9 cellular contexts compared by ENCODE assay signal in the genomic region with DNA sequence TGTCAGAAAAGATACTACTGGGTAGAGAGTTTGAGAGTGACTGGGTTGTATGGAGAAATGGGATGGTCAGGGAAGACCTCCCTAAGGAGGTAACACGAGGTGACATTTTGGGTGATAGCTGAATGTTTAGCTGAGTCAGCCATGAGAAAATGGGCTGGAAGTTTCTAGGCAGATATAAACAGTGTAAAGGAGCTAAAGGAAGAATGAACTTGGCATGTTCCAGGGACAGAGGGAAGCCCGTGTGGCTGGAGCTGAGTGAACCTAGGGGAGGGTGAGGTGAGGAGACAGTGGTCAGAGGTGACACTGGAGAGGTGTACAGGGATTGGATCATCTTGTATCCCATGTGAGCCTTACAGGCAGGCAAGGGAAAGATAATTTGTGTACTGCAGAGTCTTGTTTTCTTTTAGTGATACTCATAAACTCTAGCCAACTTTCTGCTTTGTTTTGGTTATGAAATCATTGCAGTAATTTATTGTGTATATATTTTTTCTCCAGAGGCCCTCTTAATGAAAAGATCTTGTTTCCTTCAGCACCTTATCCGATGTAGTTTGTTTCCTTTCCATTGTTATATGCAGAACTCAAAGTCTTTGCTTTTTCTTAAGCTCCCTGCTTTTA. TPM values are rescaled to one million over a fixed set of nuclear protein-coding genes. Genes with fewer than 3 reads are reported as not detected.
A peak's percentile ranks its signal among the peaks of the same experiment; 100 is the strongest.
DNase-seq lines count a peak whose midpoint lies in the region; ATAC-seq, FAIRE-seq and TF ChIP-seq lines count a peak whose summit lies in the region.
"Had no signal": no experiment of that assay in that cellular context is flagged by ENCODE, and none has a peak within 500 bp of the region (broad histone marks: within the 10 kb centered on the region; RNA-seq: fewer than 3 reads in every experiment).

No MANE protein-coding gene starts in this region.

- H2BK12ac ChIP-seq in trophoblast cell (ENCODE audit: low read length) = no peak overlapping the region

- no peak overlapping the region for H3K18ac ChIP-seq in trophoblast cell (ENCODE audit: low read length)

- H4K91ac ChIP-seq in trophoblast cell (ENCODE audit: low read depth, low read length) = no peak overlapping the region

- ATAC-seq in pancreas (no peak), HG02870 (IDR thresholded peaks at IDR 0.05; ENCODE audit: unreplicated experiment) (no peak)

- no peaks in the 10 kb centered on the region for H3K27me3 ChIP-seq in trophoblast cell (ENCODE audit: insufficient read depth, low read length)
- H3K27me3 ChIP-seq in pancreas = no peaks in the 10 kb centered on the region

- H3K4me1 ChIP-seq in trophoblast cell (ENCODE audit: control insufficient read depth in 1 of 2, insufficient read depth in 2 of 2, low read length in 2 of 2) (peaks cover 3% of the 10 kb centered on the region in 2 experiments), pancreas (peaks cover 0 to 17% (median 7%) of the 10 kb centered on the region in 3 donors)

- H4K12ac ChIP-seq in trophoblast cell (ENCODE audit: low read depth, low read length) = no peak overlapping the region

- H3K36me3 ChIP-seq in trophoblast cell (ENCODE audit: control insufficient read depth in 1 of 2, insufficient read depth in 2 of 2, low read length in 2 of 2) (peaks cover 0 to 3% of the 10 kb centered on the region in 2 experiments), pancreas (no peaks in the 10 kb centered on the region)

- H3K4ac ChIP-seq in trophoblast cell (ENCODE audit: low read depth, low read length) = peak overlapping the region; percentile 91

- H4K8ac ChIP-seq in trophoblast cell (ENCODE audit: low read depth, low read length) = no peak overlapping the region

- H3K36me3 Mint-ChIP-seq in endothelial cell (ENCODE audit: low read depth, unreplicated experiment) = peaks cover 10% of the 10 kb centered on the region

- no peak overlapping the region for H3K4me2 ChIP-seq in trophoblast cell (ENCODE audit: low read length)

- H3K9me3 ChIP-seq in trophoblast cell (ENCODE audit: insufficient read depth, low read depth, low read length) = no peaks in the 10 kb centered on the region
- H3K9me3 ChIP-seq in pancreas = no peaks in the 10 kb centered on the region

- peaks cover 8% of the 10 kb centered on the region for H3K79me1 ChIP-seq in trophoblast cell (ENCODE audit: low read length)

- no peak overlapping the region for H3K23ac ChIP-seq in trophoblast cell (ENCODE audit: low read length)

- no peak overlapping the region for H2AK5ac ChIP-seq in trophoblast cell (ENCODE audit: low read length)

- H2BK5ac ChIP-seq in trophoblast cell (ENCODE audit: low read depth, low read length, poor library complexity) = no peak overlapping the region

- H3K9ac ChIP-seq in trophoblast cell (ENCODE audit: low read length) = no peak overlapping the region

- H3K27me3 Mint-ChIP-seq in endothelial cell (ENCODE audit: unreplicated experiment) = peaks cover 2% of the 10 kb centered on the region

- TF ChIP-seq CTCF in endothelial cell (IDR thresholded peaks at IDR 0.05; ENCODE audit: unreplicated experiment) (no peak), pancreas (IDR thresholded peaks at IDR 0.05) (no peak)

- H3K9me3 Mint-ChIP-seq in endothelial cell (ENCODE audit: unreplicated experiment) = no peaks in the 10 kb centered on the region

- H3K4me3 ChIP-seq in trophoblast cell (ENCODE audit: low read depth, low read length) (no peak overlapping the region), pancreas (no peak overlapping the region)

- H3K27ac ChIP-seq in trophoblast cell (ENCODE audit: low read depth, low read length) (no peak overlapping the region), pancreas (no peak overlapping the region)

- H3K14ac ChIP-seq in trophoblast cell (ENCODE audit: low read length) = no peak overlapping the region

- no peak overlapping the region for H2BK120ac ChIP-seq in trophoblast cell (ENCODE audit: insufficient read depth, low read length, poor library complexity)

- WGBS in trophoblast cell (ENCODE audit: extremely low coverage, insufficient coverage, insufficient read length) = no CpG with 5 or more reads among the region's 3 CpGs
- 41 to 43% methylated on average over 3 of the region's 3 CpGs for WGBS in pancreas, 2 donors

- H3K4me1 Mint-ChIP-seq in endothelial cell (ENCODE audit: unreplicated experiment) = peaks cover 41% of the 10 kb centered on the region

- H2AFZ ChIP-seq in trophoblast cell (ENCODE audit: insufficient read depth, low read length, poor library complexity) = peak overlapping the region; percentile 63

- H3K27ac Mint-ChIP-seq in endothelial cell (ENCODE audit: unreplicated experiment) = peak overlapping the region; percentile 98

- peak; percentile 25 for DNase-seq in Daoy (ENCODE audit: low read depth)
- DNase-seq in OCI-M1 (lab: John Stamatoyannopoulos, UW) = peak; percentile 26
- no peak for DNase-seq in endothelial cell (ENCODE audit: low spot score)
- DNase-seq in trophoblast cell = no peak
- no peak for DNase-seq in DMS153 (lab: John Stamatoyannopoulos, UW)
- DNase-seq in NAMALWA (ENCODE audit: low spot score) = no peak
- DNase-seq in pancreas = no peak
- DNase-seq: stimulated activated CD8-positive, alpha-beta memory T cell treated with anti-CD3 and anti-CD28 coated beads, Interleukin-4, amount 100 ng/mL, for 48 hours had no signal

- FAIRE-seq in pancreas (lab: Jason Lieb, UNC) = no peak

- peaks cover 11% of the 10 kb centered on the region for H3K79me2 ChIP-seq in trophoblast cell (ENCODE audit: control insufficient read depth, insufficient read depth, low read length, poor library complexity)

- intact Hi-C loops in pancreas (cut with DNase I) = no loop called here

- peak overlapping the region; percentile 98 for H3K4me3 Mint-ChIP-seq in endothelial cell (ENCODE audit: unreplicated experiment)

RNA-seq across cellular contexts. Expression of a gene that starts 1.8 kb away (rescaled TPM):
- total RNA-seq in Daoy (2014; rRNA removed; shearing (Covaris generic)) = 146 and 165 TPM in 2 replicates
- total RNA-seq in endothelial cell (ENCODE audit: unreplicated experiment) (92.6 TPM), pancreas (10 to 100 TPM in 3 of 6 donors, 1 to 10 TPM in 3; 7.2 to 17.1 (median 10.8) TPM)
- 35.8 and 36.0 TPM in 2 replicates for polyA plus RNA-seq in trophoblast cell (2013)
- polyA plus RNA-seq in pancreas = 10 to 100 TPM in 1 of 2 donors, 1 to 10 TPM in 1; 8.4 to 23.1 TPM

Comparison
In these comparisons a context has a peak if more than half of its experiments do, and no peak if none do; other contexts are left out.
1. DNase-seq: peak in Daoy (single experiment) and OCI-M1 (single experiment); none in endothelial cell (single experiment), trophoblast cell (0 of 2), DMS153 (single experiment), NAMALWA (single experiment) and pancreas (0 of 6).